ENCODE assay signal across 1 cellular context in genomic region chr12:122909442-122910288, GRCh38.
TF ChIP-seq lines count a peak whose summit lies in the region.

No MANE protein-coding gene starts in this region.

TF ChIP-seq in SK-N-SH, 30 proteins besides CTCF, POLR2A, EP300 and RAD21 (continued from another document):
- TF ChIP-seq, protein P1, sequence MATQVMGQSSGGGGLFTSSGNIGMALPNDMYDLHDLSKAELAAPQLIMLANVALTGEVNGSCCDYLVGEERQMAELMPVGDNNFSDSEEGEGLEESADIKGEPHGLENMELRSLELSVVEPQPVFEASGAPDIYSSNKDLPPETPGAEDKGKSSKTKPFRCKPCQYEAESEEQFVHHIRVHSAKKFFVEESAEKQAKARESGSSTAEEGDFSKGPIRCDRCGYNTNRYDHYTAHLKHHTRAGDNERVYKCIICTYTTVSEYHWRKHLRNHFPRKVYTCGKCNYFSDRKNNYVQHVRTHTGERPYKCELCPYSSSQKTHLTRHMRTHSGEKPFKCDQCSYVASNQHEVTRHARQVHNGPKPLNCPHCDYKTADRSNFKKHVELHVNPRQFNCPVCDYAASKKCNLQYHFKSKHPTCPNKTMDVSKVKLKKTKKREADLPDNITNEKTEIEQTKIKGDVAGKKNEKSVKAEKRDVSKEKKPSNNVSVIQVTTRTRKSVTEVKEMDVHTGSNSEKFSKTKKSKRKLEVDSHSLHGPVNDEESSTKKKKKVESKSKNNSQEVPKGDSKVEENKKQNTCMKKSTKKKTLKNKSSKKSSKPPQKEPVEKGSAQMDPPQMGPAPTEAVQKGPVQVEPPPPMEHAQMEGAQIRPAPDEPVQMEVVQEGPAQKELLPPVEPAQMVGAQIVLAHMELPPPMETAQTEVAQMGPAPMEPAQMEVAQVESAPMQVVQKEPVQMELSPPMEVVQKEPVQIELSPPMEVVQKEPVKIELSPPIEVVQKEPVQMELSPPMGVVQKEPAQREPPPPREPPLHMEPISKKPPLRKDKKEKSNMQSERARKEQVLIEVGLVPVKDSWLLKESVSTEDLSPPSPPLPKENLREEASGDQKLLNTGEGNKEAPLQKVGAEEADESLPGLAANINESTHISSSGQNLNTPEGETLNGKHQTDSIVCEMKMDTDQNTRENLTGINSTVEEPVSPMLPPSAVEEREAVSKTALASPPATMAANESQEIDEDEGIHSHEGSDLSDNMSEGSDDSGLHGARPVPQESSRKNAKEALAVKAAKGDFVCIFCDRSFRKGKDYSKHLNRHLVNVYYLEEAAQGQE (IDR thresholded peaks at IDR 0.05; ENCODE audit: low read depth, low read length): no peak
- TF ChIP-seq EZH2phosphoT487 (IDR thresholded peaks at IDR 0.05; ENCODE audit: borderline replicate concordance, low read depth) (no peak), CHD2 (IDR thresholded peaks at IDR 0.05; ENCODE audit: low read length, partially characterized antibody) (no peak)
TF ChIP-seq in SK-N-SH: peak in this region for 0.
